ENCODE assay signal across 2 cellular contexts in genomic region chr1:221708987-221709386, GRCh38.
TF ChIP-seq lines count a peak whose summit lies in the region.

No MANE protein-coding gene starts in this region.

TF ChIP-seq in A549, 52 proteins besides CTCF, POLR2A, EP300 and RAD21:
- TF ChIP-seq SMC3 (IDR thresholded peaks at IDR 0.05): peak; percentile 35; the same call in 1 of the 3 replicates
- no peak for TF ChIP-seq RARB (CRISPR knock-in tag; IDR thresholded peaks at IDR 0.05)
- TF ChIP-seq TP53 (CRISPR knock-in tag; IDR thresholded peaks at IDR 0.05): no peak
- peak in 1 of 2 experiments; percentile 32; a peak in 1 of 5 replicates for TF ChIP-seq JUN (IDR thresholded peaks at IDR 0.05)
- peak in 1 of 2 experiments; percentile 40; a peak in 1 of 4 replicates for TF ChIP-seq CEBPB (IDR thresholded peaks at IDR 0.05)
- peak; percentile 44; the same call in 1 of the 2 replicates for TF ChIP-seq JUNB (IDR thresholded peaks at IDR 0.05)
TF ChIP-seq in A549: peak in this region for 4.

TF ChIP-seq in K562, 482 proteins besides CTCF, POLR2A, EP300 and RAD21 (continues in another document):
- TF ChIP-seq E2F3 (CRISPR knock-in tag; IDR thresholded peaks at IDR 0.05): peak; percentile 44; the same call in 1 of the 2 replicates
- no peak for TF ChIP-seq ZNF740 (CRISPR knock-in tag; IDR thresholded peaks at IDR 0.05)
- 0 out of 4 replicates have a peak, but pooled peaks of 1 of the 2 experiments have one; percentile 36 for TF ChIP-seq ZNF740 (tag; IDR thresholded peaks at IDR 0.05)
- TF ChIP-seq TCFL5 (CRISPR knock-in tag; conservative IDR thresholded peaks at IDR 0.05): no peak
- no peak for TF ChIP-seq NEUROD1 (IDR thresholded peaks at IDR 0.05; ENCODE audit: borderline replicate concordance, low read depth, low read length, partially characterized antibody)
- TF ChIP-seq ZBTB33 (CRISPR knock-in tag; IDR thresholded peaks at IDR 0.05): 0 out of 2 replicates have a peak, but pooled peaks have one; percentile 24
- peak; percentile 70 for TF ChIP-seq RFX1 (IDR thresholded peaks at IDR 0.05)
- TF ChIP-seq DMBX1 (CRISPR knock-in tag; IDR thresholded peaks at IDR 0.05; ENCODE audit: borderline replicate concordance): peak; percentile 80; the same call in 1 of the 2 replicates
- TF ChIP-seq CREB3 (tag; conservative IDR thresholded peaks at IDR 0.05; ENCODE audit: low read depth): peak; percentile 59; the same call in 1 of the 2 replicates
- no peak for TF ChIP-seq ZC3H11A (IDR thresholded peaks at IDR 0.05; ENCODE audit: low read depth, low read length)
- TF ChIP-seq ZNF584 (CRISPR knock-in tag; IDR thresholded peaks at IDR 0.05; ENCODE audit: low read depth): 0 out of 2 replicates have a peak, but pooled peaks have one; percentile 7
- 0 out of 4 replicates have a peak, but pooled peaks of 1 of the 2 experiments have one; percentile 23 for TF ChIP-seq ZNF639 (CRISPR knock-in tag; conservative IDR thresholded peaks at IDR 0.05 in 1 of 2, IDR thresholded peaks at IDR 0.05 in 1 of 2)
- TF ChIP-seq POU5F1 (IDR thresholded peaks at IDR 0.05; ENCODE audit: borderline replicate concordance, low read depth, low read length, partially characterized antibody): no peak
- no peak for TF ChIP-seq IFI16 (CRISPR knock-in tag; IDR thresholded peaks at IDR 0.05)
- peak; percentile 59 for TF ChIP-seq VEZF1 (CRISPR knock-in tag; IDR thresholded peaks at IDR 0.05)
- TF ChIP-seq STAT5B (CRISPR knock-in tag; IDR thresholded peaks at IDR 0.05): no peak
- no peak for TF ChIP-seq HEY1 (CRISPR knock-in tag; IDR thresholded peaks at IDR 0.05; ENCODE audit: borderline replicate concordance)
- peak; percentile 64 for TF ChIP-seq SMAD4 (CRISPR knock-in tag; conservative IDR thresholded peaks at IDR 0.05)
- peak; percentile 45 for TF ChIP-seq MXI1 (IDR thresholded peaks at IDR 0.05; ENCODE audit: low read depth, low read length)
- TF ChIP-seq ZNF668 (CRISPR knock-in tag; IDR thresholded peaks at IDR 0.05): peak; percentile 45; the same call in 1 of the 2 replicates
- no peak for TF ChIP-seq ZNF253 (CRISPR knock-in tag; conservative IDR thresholded peaks at IDR 0.05)
- TF ChIP-seq ATF7 (IDR thresholded peaks at IDR 0.05): peak; percentile 68; the same call in 1 of the 2 replicates
- no peak for TF ChIP-seq NCOA6 (IDR thresholded peaks at IDR 0.05)
- 0 out of 2 replicates have a peak, but pooled peaks have one; percentile 18 for TF ChIP-seq ZBTB34 (CRISPR knock-in tag; IDR thresholded peaks at IDR 0.05)
- TF ChIP-seq DACH1 (IDR thresholded peaks at IDR 0.05; ENCODE audit: partially characterized antibody): no peak
- no peak for TF ChIP-seq TFE3 (CRISPR knock-in tag; IDR thresholded peaks at IDR 0.05)
- peak; percentile 30; the same call in 1 of the 2 replicates for TF ChIP-seq SOX6 (IDR thresholded peaks at IDR 0.05)
- 0 out of 2 replicates have a peak, but pooled peaks have one; percentile 6 for TF ChIP-seq ZNF512 (tag; IDR thresholded peaks at IDR 0.05)
- no peak for TF ChIP-seq HMBOX1 (IDR thresholded peaks at IDR 0.05)
- TF ChIP-seq NKRF (IDR thresholded peaks at IDR 0.05; ENCODE audit: borderline replicate concordance): no peak
